ENCODE assay signal across 5 cellular contexts in genomic region chr2:20643060-20643459, GRCh38. TPM values are rescaled to one million over a fixed set of nuclear protein-coding genes. Genes with fewer than 3 reads are reported as not detected.
"Had no signal": no experiment of that assay in that cellular context is flagged by ENCODE, and none has a peak within 500 bp of the region (broad histone marks: within the 10 kb centered on the region; RNA-seq: fewer than 3 reads in every experiment).

No MANE protein-coding gene starts in this region.

- DNase-seq: esophagus squamous epithelium had no signal

- H3K4me3 ChIP-seq: esophagus squamous epithelium, left lung, SK-N-MC had no signal

- H3K9me3 ChIP-seq: esophagus squamous epithelium, left lung had no signal

- H3K27ac ChIP-seq: left lung, SK-N-MC had no signal

- H3K27me3 ChIP-seq: esophagus squamous epithelium, left lung had no signal

RNA-seq across cellular contexts. Expression of gene GDF7, which starts 23.9 kb away (rescaled TPM):
- total RNA-seq: activated CD8-positive, alpha-beta T cell treated with anti-CD3 and anti-CD28 coated beads, Interleukin-2, amount 10 ng/mL, durations not matched to agents 7 days and 5 days; T-helper 1 cell treated with Interleukin-12 subunit alpha and Interleukin-12 subunit beta and Interleukin-4 antibody, amounts not matched to agents 30 ng/mL and 1 ng/mL, for 36 hours had no signal
